In the genomic region with DNA sequence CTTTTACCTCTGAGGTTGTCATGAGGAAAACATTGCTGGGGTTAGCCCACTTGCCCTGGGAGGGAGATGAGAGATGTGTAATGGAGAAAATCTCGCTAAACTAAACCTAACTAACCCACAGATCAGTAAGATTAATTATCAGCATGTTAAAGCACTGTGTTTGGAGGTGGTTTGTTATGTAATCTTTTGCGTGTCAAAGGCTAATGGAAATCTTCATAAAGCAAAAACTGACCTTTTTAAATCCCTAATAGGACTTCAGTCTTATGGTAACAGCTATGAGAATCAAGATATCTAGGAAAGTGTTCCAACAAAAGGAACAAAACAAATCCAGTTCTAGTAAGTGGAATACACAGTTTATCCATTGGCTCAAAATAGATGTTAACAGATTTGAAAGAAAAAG, we compare ENCODE assay signal across 1 cellular context.
TF ChIP-seq lines count a peak whose summit lies in the region.

No MANE protein-coding gene starts in this region.

TF ChIP-seq in IMR-90, 13 proteins besides CTCF, POLR2A, EP300 and RAD21 (continued from another document):
- TF ChIP-seq, protein P1, sequence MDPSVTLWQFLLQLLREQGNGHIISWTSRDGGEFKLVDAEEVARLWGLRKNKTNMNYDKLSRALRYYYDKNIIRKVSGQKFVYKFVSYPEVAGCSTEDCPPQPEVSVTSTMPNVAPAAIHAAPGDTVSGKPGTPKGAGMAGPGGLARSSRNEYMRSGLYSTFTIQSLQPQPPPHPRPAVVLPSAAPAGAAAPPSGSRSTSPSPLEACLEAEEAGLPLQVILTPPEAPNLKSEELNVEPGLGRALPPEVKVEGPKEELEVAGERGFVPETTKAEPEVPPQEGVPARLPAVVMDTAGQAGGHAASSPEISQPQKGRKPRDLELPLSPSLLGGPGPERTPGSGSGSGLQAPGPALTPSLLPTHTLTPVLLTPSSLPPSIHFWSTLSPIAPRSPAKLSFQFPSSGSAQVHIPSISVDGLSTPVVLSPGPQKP (IDR thresholded peaks at IDR 0.05; ENCODE audit: borderline replicate concordance, low read depth, low read length) = no peak
- TF ChIP-seq MAZ (IDR thresholded peaks at IDR 0.05; ENCODE audit: borderline replicate concordance, low read depth, low read length) = no peak
